ENCODE assay signal across 3 cellular contexts in genomic region chr1:198084509-198084908, GRCh38.
TF ChIP-seq lines count a peak whose summit lies in the region.

No MANE protein-coding gene starts in this region.

TF ChIP-seq in SK-N-SH, 30 proteins besides CTCF, POLR2A, EP300 and RAD21 (continued from another document):
- TF ChIP-seq, protein P1, sequence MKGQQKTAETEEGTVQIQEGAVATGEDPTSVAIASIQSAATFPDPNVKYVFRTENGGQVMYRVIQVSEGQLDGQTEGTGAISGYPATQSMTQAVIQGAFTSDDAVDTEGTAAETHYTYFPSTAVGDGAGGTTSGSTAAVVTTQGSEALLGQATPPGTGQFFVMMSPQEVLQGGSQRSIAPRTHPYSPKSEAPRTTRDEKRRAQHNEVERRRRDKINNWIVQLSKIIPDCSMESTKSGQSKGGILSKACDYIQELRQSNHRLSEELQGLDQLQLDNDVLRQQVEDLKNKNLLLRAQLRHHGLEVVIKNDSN (IDR thresholded peaks at IDR 0.05; ENCODE audit: borderline replicate concordance, low read depth): no peak
- TF ChIP-seq FOXJ3 (CRISPR knock-in tag; IDR thresholded peaks at IDR 0.05): no peak
- TF ChIP-seq YY1 (IDR thresholded peaks at IDR 0.05; ENCODE audit: low read depth): no peak
TF ChIP-seq in SK-N-SH: peak in this region for 0.

TF ChIP-seq in SK-N-SH treated with all-trans-retinoic acid at 6 μM for 48 hours, 23 proteins besides CTCF, POLR2A, EP300 and RAD21 (continued from another document):
- TF ChIP-seq ZFP30 (CRISPR knock-in tag; IDR thresholded peaks at IDR 0.05): no peak
- no peak for TF ChIP-seq ZNF8 (CRISPR knock-in tag; IDR thresholded peaks at IDR 0.05)
- no peak for TF ChIP-seq CREB5 (CRISPR knock-in tag; IDR thresholded peaks at IDR 0.05; ENCODE audit: low read depth)
- TF ChIP-seq GLIS3 (CRISPR knock-in tag; IDR thresholded peaks at IDR 0.05): no peak
- no peak for TF ChIP-seq ISL1 (CRISPR knock-in tag; IDR thresholded peaks at IDR 0.05)
- TF ChIP-seq PATZ1 (CRISPR knock-in tag; IDR thresholded peaks at IDR 0.05; ENCODE audit: borderline replicate concordance): no peak
- no peak for TF ChIP-seq TCF4 (CRISPR knock-in tag; IDR thresholded peaks at IDR 0.05; ENCODE audit: borderline replicate concordance)
- TF ChIP-seq ZC3H10 (CRISPR knock-in tag; IDR thresholded peaks at IDR 0.05): no peak
- TF ChIP-seq ZNF565 (CRISPR knock-in tag; conservative IDR thresholded peaks at IDR 0.05; ENCODE audit: low read depth): no peak

TF ChIP-seq in WTC11, 78 proteins besides CTCF, POLR2A, EP300 and RAD21 (continued from another document):
- TF ChIP-seq, protein P2, sequence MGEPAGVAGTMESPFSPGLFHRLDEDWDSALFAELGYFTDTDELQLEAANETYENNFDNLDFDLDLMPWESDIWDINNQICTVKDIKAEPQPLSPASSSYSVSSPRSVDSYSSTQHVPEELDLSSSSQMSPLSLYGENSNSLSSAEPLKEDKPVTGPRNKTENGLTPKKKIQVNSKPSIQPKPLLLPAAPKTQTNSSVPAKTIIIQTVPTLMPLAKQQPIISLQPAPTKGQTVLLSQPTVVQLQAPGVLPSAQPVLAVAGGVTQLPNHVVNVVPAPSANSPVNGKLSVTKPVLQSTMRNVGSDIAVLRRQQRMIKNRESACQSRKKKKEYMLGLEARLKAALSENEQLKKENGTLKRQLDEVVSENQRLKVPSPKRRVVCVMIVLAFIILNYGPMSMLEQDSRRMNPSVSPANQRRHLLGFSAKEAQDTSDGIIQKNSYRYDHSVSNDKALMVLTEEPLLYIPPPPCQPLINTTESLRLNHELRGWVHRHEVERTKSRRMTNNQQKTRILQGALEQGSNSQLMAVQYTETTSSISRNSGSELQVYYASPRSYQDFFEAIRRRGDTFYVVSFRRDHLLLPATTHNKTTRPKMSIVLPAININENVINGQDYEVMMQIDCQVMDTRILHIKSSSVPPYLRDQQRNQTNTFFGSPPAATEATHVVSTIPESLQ (CRISPR knock-in tag; IDR thresholded peaks at IDR 0.05): no peak
- TF ChIP-seq ZNF232 (CRISPR knock-in tag; IDR thresholded peaks at IDR 0.05): no peak
- TF ChIP-seq TP53 (CRISPR knock-in tag; IDR thresholded peaks at IDR 0.05): no peak
- TF ChIP-seq, protein P1 (CRISPR knock-in tag; IDR thresholded peaks at IDR 0.05): no peak
